ENCODE assay signal across 9 cellular contexts in genomic region chr22:41746563-41747400, GRCh38. TPM values are rescaled to one million over a fixed set of nuclear protein-coding genes. Genes with fewer than 3 reads are reported as not detected.
DNase-seq lines count a peak whose midpoint lies in the region; ATAC-seq and TF ChIP-seq lines count a peak whose summit lies in the region.
"Had no signal": no experiment of that assay in that cellular context is flagged by ENCODE, and none has a peak within 500 bp of the region (broad histone marks: within the 10 kb centered on the region; RNA-seq: fewer than 3 reads in every experiment).

No MANE protein-coding gene starts in this region.

- no peaks in the 10 kb centered on the region for H3K36me3 ChIP-seq in kidney epithelial cell (ENCODE audit: control insufficient read depth, insufficient read depth, low read length)
- H3K36me3 ChIP-seq: BLaER1 had no signal

- POLR2A ChIA-PET in WTC11 (lab: Charles Lee): interaction anchor here (0.5 kb wide), 1 partner anchor 32 kb away, joined by 3 read pairs; no protein-coding TSS in a partner anchor

- H3K27ac Mint-ChIP-seq in WTC11: no peak overlapping the region

- DNase-seq in DMS79 treated with DMSO at 0.1 percent for 48 hours (lab: John Stamatoyannopoulos, UW) (peak; percentile 9), DMS79 (lab: John Stamatoyannopoulos, UW) (no peak), NCI-H2081 (lab: John Stamatoyannopoulos, UW) (peak; percentile 57 to 61), WTC11 (ENCODE audit: low spot score) (peak; percentile 78), caudate nucleus (lab: John Stamatoyannopoulos, UW) (peak in 57 of 61 donors; percentile 5 to 76 (median 33)), kidney epithelial cell (ENCODE audit: low read depth) (peak; percentile 79)
- peak; percentile 16 to 44 for DNase-seq in stimulated activated CD4-positive, alpha-beta T cell treated with anti-CD3 and anti-CD28 coated beads, Interleukin-1b, Interleukin-23, amount 100 ng/mL, for 4 hours (ENCODE audit: low read depth in 2 of 2)

- no peaks in the 10 kb centered on the region for H3K4me1 Mint-ChIP-seq in WTC11

- no peaks in the 10 kb centered on the region for H3K36me3 Mint-ChIP-seq in WTC11

- H3K9me3 Mint-ChIP-seq in WTC11: no peaks in the 10 kb centered on the region

- peak; percentile 50 for TF ChIP-seq CTCF in WTC11 (IDR thresholded peaks at IDR 0.05)
- peak; percentile 86 for TF ChIP-seq CTCF in kidney epithelial cell (IDR thresholded peaks at IDR 0.05; ENCODE audit: insufficient read depth, low read length, poor library complexity, severe bottlenecking)

- no peak overlapping the region for H3K4me3 Mint-ChIP-seq in WTC11

- H3K27ac ChIP-seq in caudate nucleus (ENCODE audit: low read depth, low read length): no peak overlapping the region
- H3K27ac ChIP-seq: BLaER1 had no signal

- H3K4me3 ChIP-seq in kidney epithelial cell (ENCODE audit: low read depth, low read length): no peak overlapping the region
- H3K4me3 ChIP-seq: BLaER1 had no signal

- ATAC-seq in HG02852 (IDR thresholded peaks at IDR 0.05; ENCODE audit: unreplicated experiment): peak; percentile 65
- peak; percentile 99 for ATAC-seq in WTC11

- no peaks in the 10 kb centered on the region for H3K27me3 ChIP-seq in kidney epithelial cell (ENCODE audit: control insufficient read depth, insufficient read depth, low read length)
- H3K27me3 ChIP-seq: BLaER1 had no signal

- CTCF ChIA-PET in WTC11 (lab: Charles Lee): interaction anchor here (0.5 to 3.5 kb wide), 56 partner anchors 10 to 650 kb away, joined by 3 to 69 read pairs (median 5); partner anchors contain the start of genes CCDC134, CENPM, MEI1 and PMM1

- peaks cover 4% of the 10 kb centered on the region for H3K27me3 Mint-ChIP-seq in WTC11 (ENCODE audit: low read depth)

TF ChIP-seq in WTC11, 78 proteins besides CTCF, POLR2A, EP300 and RAD21:
- no peak for TF ChIP-seq ATF2 (CRISPR knock-in tag; IDR thresholded peaks at IDR 0.05; ENCODE audit: borderline replicate concordance, low read depth)
- 0 out of 2 replicates have a peak, but pooled peaks have one; percentile 2 for TF ChIP-seq ZNF121 (CRISPR knock-in tag; IDR thresholded peaks at IDR 0.05)
- TF ChIP-seq TEAD1 (CRISPR knock-in tag; IDR thresholded peaks at IDR 0.05): 0 out of 2 replicates have a peak, but pooled peaks have one; percentile 19

RNA-seq across cellular contexts. Expression of gene MEI1, which starts 47.5 kb away (rescaled TPM):
- total RNA-seq in WTC11 (2021) (0.16 to 1.1 TPM (median 0.35 TPM) in 3 replicates), kidney epithelial cell (1.5 and 3.4 TPM in 2 replicates)

RNA-seq across cellular contexts. Expression of gene CCDC134, which starts 53.7 kb away (rescaled TPM):
- total RNA-seq in WTC11 (2021) (19.0 to 21.3 TPM (median 19.2 TPM) in 3 replicates), kidney epithelial cell (10.3 and 13.3 TPM in 2 replicates)

RNA-seq across cellular contexts. Expression of gene SNU13, which starts 58.1 kb away (rescaled TPM):
- total RNA-seq in WTC11 (2021): 188 to 207 TPM (median 188 TPM) in 3 replicates
- total RNA-seq in kidney epithelial cell: 198 and 201 TPM in 2 replicates
